Comparison of ENCODE assay signal across 9 cellular contexts in genomic region chr4:126223784-126224407, GRCh38.
A peak's percentile ranks its signal among the peaks of the same experiment; 100 is the strongest.
DNase-seq lines count a peak whose midpoint lies in the region; ATAC-seq and TF ChIP-seq lines count a peak whose summit lies in the region.
"Had no signal": no experiment of that assay in that cellular context is flagged by ENCODE, and none has a peak within 500 bp of the region (broad histone marks: within the 10 kb centered on the region; RNA-seq: fewer than 3 reads in every experiment).

No MANE protein-coding gene starts in this region.

- ATAC-seq in GM21526 (IDR thresholded peaks at IDR 0.05; ENCODE audit: low FRiP score, unreplicated experiment): no peak
- ATAC-seq in effector memory CD8-positive, alpha-beta T cell (replicated peaks): no peak

- no peak overlapping the region for H3K4me2 ChIP-seq in Loucy (ENCODE audit: low read depth, low read length, poor library complexity, severe bottlenecking)

- no peaks in the 10 kb centered on the region for H3F3A ChIP-seq in Loucy (ENCODE audit: low read depth)

- H2AFZ ChIP-seq in Loucy (ENCODE audit: low read length): no peak overlapping the region

- H3K9ac ChIP-seq in Loucy (ENCODE audit: low read depth, low read length, poor library complexity, severe bottlenecking) (no peak overlapping the region), endodermal cell (ENCODE audit: extremely low read depth, low read length, poor library complexity, severe bottlenecking) (no peak overlapping the region)

- no peaks in the 10 kb centered on the region for H3K27me3 ChIP-seq in Loucy (ENCODE audit: insufficient read depth, low read length, poor library complexity, severe bottlenecking)
- no peaks in the 10 kb centered on the region for H3K27me3 ChIP-seq in endodermal cell (ENCODE audit: control insufficient read depth, insufficient read depth, low read length, poor library complexity, severe bottlenecking)

- intact Hi-C loops in activated CD4-positive, alpha-beta T cell treated with anti-CD3 and anti-CD28 coated beads, Interleukin-2, amount 10 ng/mL, durations not matched to agents 24 days and 14 days (cut with micrococcal nuclease): no loop called here

- H4K20me1 ChIP-seq in Loucy (ENCODE audit: insufficient read depth, low read length, poor library complexity, severe bottlenecking): no peaks in the 10 kb centered on the region

- H3K9me2 ChIP-seq in Loucy (replicated peaks; ENCODE audit: low read depth, low read length): no peaks in the 10 kb centered on the region

- H3K4me1 ChIP-seq in Loucy (ENCODE audit: insufficient read depth, low read length, poor library complexity, severe bottlenecking): no peaks in the 10 kb centered on the region
- H3K4me1 ChIP-seq in endodermal cell (ENCODE audit: control insufficient read depth, insufficient read depth, low read length): no peaks in the 10 kb centered on the region

- H3K27ac ChIP-seq in endodermal cell (ENCODE audit: low read depth, low read length): no peak overlapping the region

- H3K9me3 ChIP-seq in Loucy (ENCODE audit: insufficient read depth, low read depth, low read length) (no peaks in the 10 kb centered on the region), endodermal cell (ENCODE audit: control insufficient read depth, low read length) (no peaks in the 10 kb centered on the region)

- no peaks in the 10 kb centered on the region for H3K27me3 Mint-ChIP-seq in endodermal cell (ENCODE audit: insufficient read depth)
- no peaks in the 10 kb centered on the region for H3K27me3 Mint-ChIP-seq in activated CD4-positive, alpha-beta T cell treated with anti-CD3 and anti-CD28 coated beads, Interleukin-2, amount 10 ng/mL, durations not matched to agents 24 days and 14 days
- no peaks in the 10 kb centered on the region for H3K27me3 Mint-ChIP-seq in activated naive CD8-positive, alpha-beta T cell treated with anti-CD3 and anti-CD28 coated beads for 36 hours
- H3K27me3 Mint-ChIP-seq in effector memory CD8-positive, alpha-beta T cell: no peaks in the 10 kb centered on the region

- 73% methylated on average over 1 of the region's 2 CpGs; no CpG with 5 or more reads in 1 of the 2 experiments for WGBS in endodermal cell (ENCODE audit: insufficient coverage in 1 of 2, insufficient read length in 1 of 2), 2 experiments

- peaks cover 1% of the 10 kb centered on the region for H3K9me3 Mint-ChIP-seq in endodermal cell
- no peaks in the 10 kb centered on the region for H3K9me3 Mint-ChIP-seq in activated CD4-positive, alpha-beta T cell treated with anti-CD3 and anti-CD28 coated beads, Interleukin-2, amount 10 ng/mL, durations not matched to agents 24 days and 14 days
- peaks cover 2% of the 10 kb centered on the region for H3K9me3 Mint-ChIP-seq in activated naive CD8-positive, alpha-beta T cell treated with anti-CD3 and anti-CD28 coated beads for 36 hours
- H3K9me3 Mint-ChIP-seq in effector memory CD8-positive, alpha-beta T cell: peaks cover 0 to 8% of the 10 kb centered on the region in 2 donors

- no peak for DNase-seq in GM13976 (ENCODE audit: low spot score)
- DNase-seq in endodermal cell: no peak
- DNase-seq in pons (ENCODE audit: low spot score): peak; percentile 45
- no peak for DNase-seq in activated CD4-positive, alpha-beta T cell treated with anti-CD3 and anti-CD28 coated beads, Interleukin-2, amount 10 ng/mL, durations not matched to agents 24 days and 14 days
- DNase-seq in activated naive CD8-positive, alpha-beta T cell treated with anti-CD3 and anti-CD28 coated beads for 36 hours: no peak
- DNase-seq in effector memory CD8-positive, alpha-beta T cell: no peak
- DNase-seq: hippocampal formation had no signal

- in situ Hi-C loops in GM13976 (cut with MboI; ENCODE audit: low sequenced_read_pairs, unreplicated experiment): no loop called here

- H3K36me3 ChIP-seq in Loucy (ENCODE audit: insufficient read depth, low read length): no peaks in the 10 kb centered on the region
- no peaks in the 10 kb centered on the region for H3K36me3 ChIP-seq in endodermal cell (ENCODE audit: control insufficient read depth, insufficient read depth, low read length)

- H3K4me3 Mint-ChIP-seq in endodermal cell: no peak overlapping the region
- no peak overlapping the region for H3K4me3 Mint-ChIP-seq in activated CD4-positive, alpha-beta T cell treated with anti-CD3 and anti-CD28 coated beads, Interleukin-2, amount 10 ng/mL, durations not matched to agents 24 days and 14 days
- H3K4me3 Mint-ChIP-seq in activated naive CD8-positive, alpha-beta T cell treated with anti-CD3 and anti-CD28 coated beads for 36 hours: no peak overlapping the region
- H3K4me3 Mint-ChIP-seq in effector memory CD8-positive, alpha-beta T cell: no peak overlapping the region

- TF ChIP-seq CTCF in GM13976 (IDR thresholded peaks at IDR 0.05; ENCODE audit: borderline replicate concordance, control extremely low read depth, extremely low read depth, insufficient read depth, missing control alignments) (peak; percentile 9), Loucy (conservative IDR thresholded peaks at IDR 0.05; ENCODE audit: low read length) (peak; percentile 67), endodermal cell (conservative IDR thresholded peaks at IDR 0.05) (peak; percentile 90)

- H3K79me2 ChIP-seq in Loucy (ENCODE audit: insufficient read depth, low read length): no peaks in the 10 kb centered on the region

- no peaks in the 10 kb centered on the region for H3K36me3 Mint-ChIP-seq in endodermal cell (ENCODE audit: low read depth)
- no peaks in the 10 kb centered on the region for H3K36me3 Mint-ChIP-seq in activated CD4-positive, alpha-beta T cell treated with anti-CD3 and anti-CD28 coated beads, Interleukin-2, amount 10 ng/mL, durations not matched to agents 24 days and 14 days (ENCODE audit: low read depth)
- no peaks in the 10 kb centered on the region for H3K36me3 Mint-ChIP-seq in activated naive CD8-positive, alpha-beta T cell treated with anti-CD3 and anti-CD28 coated beads for 36 hours
- no peaks in the 10 kb centered on the region for H3K36me3 Mint-ChIP-seq in effector memory CD8-positive, alpha-beta T cell (ENCODE audit: insufficient read depth)

- no peak overlapping the region for H3K4me3 ChIP-seq in Loucy (ENCODE audit: low read length, poor library complexity, severe bottlenecking)
- no peak overlapping the region for H3K4me3 ChIP-seq in endodermal cell (ENCODE audit: low read length)

- no peaks in the 10 kb centered on the region for H3K4me1 Mint-ChIP-seq in endodermal cell
- H3K4me1 Mint-ChIP-seq in activated CD4-positive, alpha-beta T cell treated with anti-CD3 and anti-CD28 coated beads, Interleukin-2, amount 10 ng/mL, durations not matched to agents 24 days and 14 days: no peaks in the 10 kb centered on the region
- H3K4me1 Mint-ChIP-seq in activated naive CD8-positive, alpha-beta T cell treated with anti-CD3 and anti-CD28 coated beads for 36 hours: no peaks in the 10 kb centered on the region
- H3K4me1 Mint-ChIP-seq in effector memory CD8-positive, alpha-beta T cell (ENCODE audit: low read depth in 2 of 2): no peaks in the 10 kb centered on the region

- no peak overlapping the region for H3K27ac Mint-ChIP-seq in endodermal cell
- H3K27ac Mint-ChIP-seq in activated CD4-positive, alpha-beta T cell treated with anti-CD3 and anti-CD28 coated beads, Interleukin-2, amount 10 ng/mL, durations not matched to agents 24 days and 14 days: no peak overlapping the region
- no peak overlapping the region for H3K27ac Mint-ChIP-seq in activated naive CD8-positive, alpha-beta T cell treated with anti-CD3 and anti-CD28 coated beads for 36 hours
- no peak overlapping the region for H3K27ac Mint-ChIP-seq in effector memory CD8-positive, alpha-beta T cell

Comparison
In these comparisons a context has a peak if more than half of its experiments do, and no peak if none do; other contexts are left out.
1. CTCF ChIP-seq: peak in every context shown above with its lines; median percentile 90 in endodermal cell; 67 in Loucy; 9 in GM13976.